In the genomic region with DNA sequence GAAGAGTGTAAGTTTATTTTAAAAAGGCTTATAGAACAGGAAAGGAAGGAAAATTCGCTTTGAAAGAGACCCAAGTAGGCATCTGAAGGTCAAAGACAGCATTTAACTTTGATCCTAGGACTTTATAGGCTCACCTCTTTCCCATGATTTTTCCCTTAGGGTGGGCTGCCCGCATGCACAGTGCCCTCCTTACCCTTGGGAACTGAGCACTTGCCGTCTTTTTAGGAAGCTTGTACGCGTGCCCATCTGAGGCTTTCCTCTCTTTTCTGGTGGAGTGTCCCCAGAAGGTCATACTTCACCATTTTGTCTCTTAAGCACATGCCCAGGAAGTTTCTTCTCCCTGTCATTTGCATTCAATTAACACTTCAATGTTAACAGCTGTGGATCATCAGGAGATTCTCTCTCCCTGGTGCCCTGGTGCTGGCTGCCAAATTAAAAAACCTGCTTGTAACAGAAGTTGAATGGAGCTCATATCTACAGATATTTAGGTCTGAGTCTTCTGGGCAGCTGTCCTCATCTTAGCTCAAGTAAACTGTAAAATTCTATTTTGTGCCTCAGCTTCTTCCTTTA, we compare ENCODE assay signal across 20 cellular contexts. TPM values are rescaled to one million over a fixed set of nuclear protein-coding genes. Genes with fewer than 3 reads are reported as not detected.
DNase-seq lines count a peak whose midpoint lies in the region; TF ChIP-seq lines count a peak whose summit lies in the region.
"Had no signal": no experiment of that assay in that cellular context is flagged by ENCODE, and none has a peak within 500 bp of the region (broad histone marks: within the 10 kb centered on the region; RNA-seq: fewer than 3 reads in every experiment).

No MANE protein-coding gene starts in this region.

- no peak overlapping the region for H3K4me3 Mint-ChIP-seq in endothelial cell (ENCODE audit: unreplicated experiment)
- H3K4me3 Mint-ChIP-seq in activated naive CD4-positive, alpha-beta T cell treated with anti-CD3 and anti-CD28 coated beads for 36 hours = no peak overlapping the region
- H3K4me3 Mint-ChIP-seq in CD14-positive monocyte = no peak overlapping the region
- H3K4me3 Mint-ChIP-seq: CD4-positive, alpha-beta T cell had no signal

- CTCF ChIA-PET in activated naive CD4-positive, alpha-beta T cell treated with anti-CD3 and anti-CD28 coated beads for 36 hours (lab: Charles Lee) = no interaction called here

- no peaks in the 10 kb centered on the region for H3K36me3 ChIP-seq in ES-I3 (ENCODE audit: insufficient read depth, low read length)
- H3K36me3 ChIP-seq in HUES6 (ENCODE audit: control insufficient read depth, insufficient read depth, low read length) = no peaks in the 10 kb centered on the region
- H3K36me3 ChIP-seq in iPS-20b (ENCODE audit: insufficient read depth, low read depth, low read length) = no peaks in the 10 kb centered on the region
- H3K36me3 ChIP-seq: BE2C had no signal

- TF ChIP-seq CTCF in endothelial cell (IDR thresholded peaks at IDR 0.05; ENCODE audit: unreplicated experiment) (no peak), CD14-positive monocyte (IDR thresholded peaks at IDR 0.05) (no peak)

- H3K27me3 Mint-ChIP-seq in endothelial cell (ENCODE audit: unreplicated experiment) (peaks cover 2% of the 10 kb centered on the region), CD14-positive monocyte (ENCODE audit: low read depth in 3 of 3) (peaks cover 0 to 3% (median 1%) of the 10 kb centered on the region in 3 donors)
- H3K27me3 Mint-ChIP-seq in activated naive CD4-positive, alpha-beta T cell treated with anti-CD3 and anti-CD28 coated beads for 36 hours (ENCODE audit: low read depth) = peaks cover 2% of the 10 kb centered on the region
- H3K27me3 Mint-ChIP-seq: CD4-positive, alpha-beta T cell had no signal

- H3K27ac ChIP-seq in HUES6 (ENCODE audit: low read depth, low read length) = peak overlapping the region; percentile 79
- no peak overlapping the region for H3K27ac ChIP-seq in iPS-20b (ENCODE audit: low read length)
- H3K27ac ChIP-seq: HL-60, PC-9 had no signal

- H3K27me3 ChIP-seq in HUES6 (ENCODE audit: control insufficient read depth, insufficient read depth, low read length) (no peaks in the 10 kb centered on the region), iPS-20b (ENCODE audit: insufficient read depth, low read length) (no peaks in the 10 kb centered on the region)
- H3K27me3 ChIP-seq: BE2C had no signal

- peaks cover 6% of the 10 kb centered on the region for H3K36me3 Mint-ChIP-seq in endothelial cell (ENCODE audit: low read depth, unreplicated experiment)
- peaks cover 7% of the 10 kb centered on the region for H3K36me3 Mint-ChIP-seq in activated naive CD4-positive, alpha-beta T cell treated with anti-CD3 and anti-CD28 coated beads for 36 hours (ENCODE audit: low read depth)
- no peaks in the 10 kb centered on the region for H3K36me3 Mint-ChIP-seq in CD14-positive monocyte

- H3K27ac Mint-ChIP-seq in endothelial cell (ENCODE audit: unreplicated experiment) (peak overlapping the region; percentile 32), CD14-positive monocyte (no peak overlapping the region)
- H3K27ac Mint-ChIP-seq in activated naive CD4-positive, alpha-beta T cell treated with anti-CD3 and anti-CD28 coated beads for 36 hours = no peak overlapping the region
- H3K27ac Mint-ChIP-seq: CD4-positive, alpha-beta T cell had no signal

- H3K9ac ChIP-seq in ES-I3 (ENCODE audit: low read depth, low read length) (peak overlapping the region; percentile 51), HUES6 (ENCODE audit: low read length) (peak overlapping the region; percentile 80), iPS-20b (ENCODE audit: low read depth, low read length) (peak overlapping the region; percentile 60; the same call in 1 of the 2 replicates)

- no peaks in the 10 kb centered on the region for H3K9me3 ChIP-seq in ES-I3 (ENCODE audit: control insufficient read depth, insufficient read depth, low read length)
- peaks cover 48% of the 10 kb centered on the region for H3K9me3 ChIP-seq in HUES6 (ENCODE audit: control insufficient read depth, insufficient read depth, low read depth, low read length)
- peaks cover 51% of the 10 kb centered on the region for H3K9me3 ChIP-seq in iPS-20b (ENCODE audit: insufficient read depth, low read depth, low read length)
- H3K9me3 ChIP-seq: BE2C had no signal

- intact Hi-C loops in activated naive CD4-positive, alpha-beta T cell treated with anti-CD3 and anti-CD28 coated beads for 36 hours (cut with micrococcal nuclease) = no loop called here
- intact Hi-C loops in CD14-positive monocyte (cut with micrococcal nuclease) = no loop called here

- H3K4me1 Mint-ChIP-seq in endothelial cell (ENCODE audit: unreplicated experiment) (peaks cover 19% of the 10 kb centered on the region), CD14-positive monocyte (no peaks in the 10 kb centered on the region)
- H3K4me1 Mint-ChIP-seq in activated naive CD4-positive, alpha-beta T cell treated with anti-CD3 and anti-CD28 coated beads for 36 hours (ENCODE audit: low read depth) = no peaks in the 10 kb centered on the region

- peak overlapping the region; percentile 50 for H3K4me3 ChIP-seq in HUES6 (ENCODE audit: low read depth, low read length)
- peak overlapping the region; percentile 46 for H3K4me3 ChIP-seq in iPS-20b (ENCODE audit: low read length)
- H3K4me3 ChIP-seq: PC-9 had no signal

- peaks cover 16% of the 10 kb centered on the region for H3K9me3 Mint-ChIP-seq in endothelial cell (ENCODE audit: unreplicated experiment)
- peaks cover 5% of the 10 kb centered on the region for H3K9me3 Mint-ChIP-seq in activated naive CD4-positive, alpha-beta T cell treated with anti-CD3 and anti-CD28 coated beads for 36 hours
- peaks cover 6 to 15% (median 12%) of the 10 kb centered on the region in 7 donors for H3K9me3 Mint-ChIP-seq in CD14-positive monocyte

- H3K4me1 ChIP-seq in ES-I3 (ENCODE audit: insufficient read depth, low read length) = peaks cover 11% of the 10 kb centered on the region; the same call in 1 of the 2 replicates
- peaks cover 11% of the 10 kb centered on the region; the same call in 1 of the 2 replicates for H3K4me1 ChIP-seq in HUES6 (ENCODE audit: control insufficient read depth, insufficient read depth, low read length)
- peaks cover 2% of the 10 kb centered on the region; the same call in 1 of the 2 replicates for H3K4me1 ChIP-seq in iPS-20b (ENCODE audit: insufficient read depth, low read length)
- H3K4me1 ChIP-seq: BE2C had no signal

- no peak for DNase-seq in endothelial cell (ENCODE audit: low spot score)
- no peak for DNase-seq in activated naive CD4-positive, alpha-beta T cell treated with anti-CD3 and anti-CD28 coated beads for 36 hours
- no peak for DNase-seq in CD14-positive monocyte (ENCODE audit: low spot score)
- no peak for DNase-seq in SKM-1 (lab: John Stamatoyannopoulos, UW; ENCODE audit: unreplicated experiment)
- DNase-seq in activated CD8-positive, alpha-beta memory T cell treated with anti-CD3 and anti-CD28 coated beads, Interleukin-2, amount 50 U/mL, for 4 hours = no peak
- DNase-seq: BE2C; Caco-2; CD4-positive, alpha-beta T cell; DMS53; EL; NCI-H1105 treated with DMSO at 0.1 percent for 48 hours; NCI-H1694; NCI-H2107; NCI-H510A; NCI-H774; PC-9 had no signal

RNA-seq across cellular contexts. Expression of gene IL9R, which starts 38.4 kb away (rescaled TPM):
- 0.38 TPM for total RNA-seq in endothelial cell (ENCODE audit: unreplicated experiment)
- total RNA-seq in activated naive CD4-positive, alpha-beta T cell treated with anti-CD3 and anti-CD28 coated beads for 36 hours = 1 to 10 TPM; 1.0 to 1.5 TPM
- 1 to 10 TPM in 1 of 2 donors, under 1 TPM in 1; 0.25 to 1.0 TPM for polyA plus RNA-seq in CD14-positive monocyte
- total RNA-seq: Caco-2 had no signal
